In genomic region chr1:41749992-41750745, GRCh38 we compare ENCODE assay signal across 18 cellular contexts.
DNase-seq lines count a peak whose midpoint lies in the region; ATAC-seq and TF ChIP-seq lines count a peak whose summit lies in the region.
"Had no signal": no experiment of that assay in that cellular context is flagged by ENCODE, and none has a peak within 500 bp of the region (broad histone marks: within the 10 kb centered on the region; RNA-seq: fewer than 3 reads in every experiment).

No MANE protein-coding gene starts in this region.

- H3K27me3 Mint-ChIP-seq in activated CD4-positive, alpha-beta T cell treated with anti-CD3 and anti-CD28 coated beads, Interleukin-2, amount 10 ng/mL, durations not matched to agents 7 days and 5 days, result no peaks in the 10 kb centered on the region
- H3K27me3 Mint-ChIP-seq in activated T-helper 1 cell treated with anti-CD3 and anti-CD28 coated beads, Interleukin-12 subunit alpha, Interleukin-12 subunit beta, Interleukin-2, Interleukin-4 antibody, amounts not matched to agents 30 ng/mL and 10 ng/mL and 1 ng/mL, durations not matched to agents 14 hours and 24 hours and 36 hours (ENCODE audit: insufficient read depth), result no peaks in the 10 kb centered on the region

- H3K4me1 ChIP-seq in sigmoid colon, result no peaks in the 10 kb centered on the region
- H3K4me1 ChIP-seq: psoas muscle had no signal

- no peak overlapping the region for H3K4me3 ChIP-seq in sigmoid colon
- H3K4me3 ChIP-seq: left lung, psoas muscle, upper lobe of left lung had no signal

- no peaks in the 10 kb centered on the region for H3K36me3 ChIP-seq in sigmoid colon
- H3K36me3 ChIP-seq: left lung, upper lobe of left lung had no signal

- peaks cover 7% of the 10 kb centered on the region for H3K36me3 Mint-ChIP-seq in activated CD4-positive, alpha-beta T cell treated with anti-CD3 and anti-CD28 coated beads, Interleukin-2, amount 10 ng/mL, durations not matched to agents 7 days and 5 days (ENCODE audit: low read depth)
- H3K36me3 Mint-ChIP-seq in activated T-helper 1 cell treated with anti-CD3 and anti-CD28 coated beads, Interleukin-12 subunit alpha, Interleukin-12 subunit beta, Interleukin-2, Interleukin-4 antibody, amounts not matched to agents 30 ng/mL and 10 ng/mL and 1 ng/mL, durations not matched to agents 14 hours and 24 hours and 36 hours (ENCODE audit: low read depth), result peaks cover 8% of the 10 kb centered on the region

- no peak for TF ChIP-seq EP300 in sigmoid colon (IDR thresholded peaks at IDR 0.05)

- 69 to 73% methylated on average over 11 of the region's 11 CpGs for WGBS in sigmoid colon, 2 donors

- intact Hi-C loops in activated T-helper 1 cell treated with anti-CD3 and anti-CD28 coated beads, Interleukin-12 subunit alpha, Interleukin-12 subunit beta, Interleukin-2, Interleukin-4 antibody, amounts not matched to agents 30 ng/mL and 10 ng/mL and 1 ng/mL, durations not matched to agents 14 hours and 24 hours and 36 hours (cut with micrococcal nuclease), result loop anchor here (2.0 to 5.0 kb wide), 2 partner anchors 53 to 287 kb away; no protein-coding TSS in a partner anchor
- intact Hi-C loops in sigmoid colon (cut with DNase I), result no loop called here

- TF ChIP-seq POLR2A in sigmoid colon (IDR thresholded peaks at IDR 0.05), result no peak

- no peak for DNase-seq in activated CD4-positive, alpha-beta T cell treated with anti-CD3 and anti-CD28 coated beads, Interleukin-2, amount 10 ng/mL, durations not matched to agents 7 days and 5 days
- DNase-seq in activated CD4-positive, alpha-beta T cell treated with anti-CD3 and anti-CD28 coated beads, Interleukin-2, amount 50 U/mL, for 4 hours, result no peak
- DNase-seq in activated T-helper 1 cell treated with anti-CD3 and anti-CD28 coated beads, Interleukin-12 subunit alpha, Interleukin-12 subunit beta, Interleukin-2, Interleukin-4 antibody, amounts not matched to agents 30 ng/mL and 10 ng/mL and 1 ng/mL, durations not matched to agents 14 hours and 24 hours and 36 hours (ENCODE audit: low spot score), result no peak
- peak; percentile 34 for DNase-seq in sigmoid colon
- no peak for DNase-seq in NCI-H146 (lab: John Stamatoyannopoulos, UW)
- no peak for DNase-seq in DMS 273 (lab: John Stamatoyannopoulos, UW; ENCODE audit: unreplicated experiment)
- DNase-seq: activated CD4-positive, alpha-beta T cell treated with anti-CD3 and anti-CD28 coated beads for 1 hour; activated T-cell treated with anti-CD3 and anti-CD28 coated beads, Interleukin-2, amount 50 U/mL, for 4 hours; foreskin keratinocyte; GOT3; left lung; SHP77; stimulated activated naive CD4-positive, alpha-beta T cell treated with Interleukin-2 at 50 U/mL for 16 hours; T-helper 9 cell; upper lobe of left lung had no signal

- H3K27ac ChIP-seq in sigmoid colon, result no peak overlapping the region
- H3K27ac ChIP-seq: foreskin keratinocyte, psoas muscle, upper lobe of left lung had no signal

- peak overlapping the region; percentile 86 for H3K27ac Mint-ChIP-seq in activated CD4-positive, alpha-beta T cell treated with anti-CD3 and anti-CD28 coated beads, Interleukin-2, amount 10 ng/mL, durations not matched to agents 7 days and 5 days
- H3K27ac Mint-ChIP-seq in activated T-helper 1 cell treated with anti-CD3 and anti-CD28 coated beads, Interleukin-12 subunit alpha, Interleukin-12 subunit beta, Interleukin-2, Interleukin-4 antibody, amounts not matched to agents 30 ng/mL and 10 ng/mL and 1 ng/mL, durations not matched to agents 14 hours and 24 hours and 36 hours, result peak overlapping the region; percentile 81

- H3K4me1 Mint-ChIP-seq in activated CD4-positive, alpha-beta T cell treated with anti-CD3 and anti-CD28 coated beads, Interleukin-2, amount 10 ng/mL, durations not matched to agents 7 days and 5 days, result peaks cover 62% of the 10 kb centered on the region
- peaks cover 95% of the 10 kb centered on the region for H3K4me1 Mint-ChIP-seq in activated T-helper 1 cell treated with anti-CD3 and anti-CD28 coated beads, Interleukin-12 subunit alpha, Interleukin-12 subunit beta, Interleukin-2, Interleukin-4 antibody, amounts not matched to agents 30 ng/mL and 10 ng/mL and 1 ng/mL, durations not matched to agents 14 hours and 24 hours and 36 hours (ENCODE audit: low read depth)

- TF ChIP-seq CTCF in sigmoid colon (IDR thresholded peaks at IDR 0.05), result no peak

- no peaks in the 10 kb centered on the region for H3K9me3 Mint-ChIP-seq in activated CD4-positive, alpha-beta T cell treated with anti-CD3 and anti-CD28 coated beads, Interleukin-2, amount 10 ng/mL, durations not matched to agents 7 days and 5 days
- H3K9me3 Mint-ChIP-seq in activated T-helper 1 cell treated with anti-CD3 and anti-CD28 coated beads, Interleukin-12 subunit alpha, Interleukin-12 subunit beta, Interleukin-2, Interleukin-4 antibody, amounts not matched to agents 30 ng/mL and 10 ng/mL and 1 ng/mL, durations not matched to agents 14 hours and 24 hours and 36 hours, result no peaks in the 10 kb centered on the region
- H3K9me3 Mint-ChIP-seq: activated T-cell treated with anti-CD3 and anti-CD28 coated beads, Interleukin-2, amount 50 U/mL, for 4 hours had no signal

- H3K4me3 Mint-ChIP-seq in activated CD4-positive, alpha-beta T cell treated with anti-CD3 and anti-CD28 coated beads, Interleukin-2, amount 10 ng/mL, durations not matched to agents 7 days and 5 days, result no peak overlapping the region
- peak overlapping the region; percentile 48 for H3K4me3 Mint-ChIP-seq in activated T-helper 1 cell treated with anti-CD3 and anti-CD28 coated beads, Interleukin-12 subunit alpha, Interleukin-12 subunit beta, Interleukin-2, Interleukin-4 antibody, amounts not matched to agents 30 ng/mL and 10 ng/mL and 1 ng/mL, durations not matched to agents 14 hours and 24 hours and 36 hours

- ATAC-seq in HG03460 (IDR thresholded peaks at IDR 0.05; ENCODE audit: unreplicated experiment), result peak; percentile 32
- no peak for ATAC-seq in GM21737 (IDR thresholded peaks at IDR 0.05; ENCODE audit: unreplicated experiment)
- ATAC-seq: foreskin keratinocyte, left lung had no signal

- POLR2A ChIA-PET in activated CD4-positive, alpha-beta T cell treated with anti-CD3 and anti-CD28 coated beads, Interleukin-2, amount 10 ng/mL, durations not matched to agents 7 days and 5 days (lab: Charles Lee), result interaction anchor here (0.6 kb wide), 1 partner anchor 1053 kb away, joined by 4 read pairs; no protein-coding TSS in a partner anchor

- CTCF ChIA-PET in activated CD4-positive, alpha-beta T cell treated with anti-CD3 and anti-CD28 coated beads, Interleukin-2, amount 10 ng/mL, durations not matched to agents 7 days and 5 days (lab: Charles Lee), result interaction anchor here (0.8 to 1.4 kb wide), 2 partner anchors 38 to 55 kb away, joined by 3 read pairs; no protein-coding TSS in a partner anchor

- no peaks in the 10 kb centered on the region for H3K27me3 ChIP-seq in sigmoid colon
- H3K27me3 ChIP-seq: foreskin keratinocyte, left lung, upper lobe of left lung had no signal

- H3K9me3 ChIP-seq in sigmoid colon, result no peaks in the 10 kb centered on the region
- H3K9me3 ChIP-seq: left lung, psoas muscle, upper lobe of left lung had no signal
